ENCODE assay signal across 17 cellular contexts in genomic region chr12:123928274-123928865, GRCh38. TPM values are rescaled to one million over a fixed set of nuclear protein-coding genes. Genes with fewer than 3 reads are reported as not detected.
DNase-seq lines count a peak whose midpoint lies in the region; ATAC-seq and TF ChIP-seq lines count a peak whose summit lies in the region.
"Had no signal": no experiment of that assay in that cellular context is flagged by ENCODE, and none has a peak within 500 bp of the region (broad histone marks: within the 10 kb centered on the region; RNA-seq: fewer than 3 reads in every experiment).

No MANE protein-coding gene starts in this region.

- H3K4me3 ChIP-seq in HEK293 (ENCODE audit: low read depth, low read length), result no peak overlapping the region
- no peak overlapping the region for H3K4me3 ChIP-seq in upper lobe of left lung
- H3K4me3 ChIP-seq in stomach, result no peak overlapping the region
- H3K4me3 ChIP-seq: pancreas, skin epidermis had no signal

- WGBS in upper lobe of left lung, 2 donors, result 79 to 87% methylated on average over 10 to 14 of the region's 15 CpGs
- 77 to 87% (median 79%) methylated on average over 12 to 15 of the region's 15 CpGs for WGBS in stomach, 5 donors

- TF ChIP-seq EP300 in upper lobe of left lung (IDR thresholded peaks at IDR 0.05) (no peak), stomach (IDR thresholded peaks at IDR 0.05) (no peak)

- intact Hi-C loops in stomach (cut with DNase I; ENCODE audit: low total_unique reads), result no loop called here

- POLR2A ChIA-PET in HEK293 (lab: Yijun Ruan, JAX), result no interaction called here

- H3K27ac ChIP-seq in HEK293 (ENCODE audit: extremely low read depth, low read depth, low read length) (no peak overlapping the region), upper lobe of left lung (no peak overlapping the region), stomach (no peak overlapping the region)
- H3K27ac ChIP-seq: pancreas, skin epidermis had no signal

- DNase-seq in DMS153 (lab: John Stamatoyannopoulos, UW) (peak; percentile 61), NCI-H69 (lab: John Stamatoyannopoulos, UW) (peak; percentile 22), cerebellar cortex (ENCODE audit: low spot score) (peak; percentile 13), upper lobe of left lung (no peak), stomach (no peak)
- DNase-seq in stimulated activated CD4-positive, alpha-beta T cell treated with anti-CD3 and anti-CD28 coated beads, Interleukin-12 subunit alpha, Interleukin-12 subunit beta, amount 100 ng/mL, for 4 hours, result no peak
- DNase-seq: activated CD4-positive, alpha-beta T cell treated with anti-CD3 and anti-CD28 coated beads, Interleukin-2, amount 10 ng/mL, durations not matched to agents 24 days and 14 days; C1 segment of cervical spinal cord; EL; hypothalamus; left colon; NCI-H446; pancreas; Right ventricle myocardium superior; stimulated activated naive CD8-positive, alpha-beta T cell treated with anti-CD3 and anti-CD28 coated beads, Interleukin-15, Interleukin-2, amounts not matched to agents 100 U/mL and 50 U/mL, for 24 hours had no signal

- H3K27me3 ChIP-seq in upper lobe of left lung (no peaks in the 10 kb centered on the region), stomach (no peaks in the 10 kb centered on the region)
- H3K27me3 ChIP-seq: pancreas had no signal

- H3K9me3 ChIP-seq in HEK293 (ENCODE audit: control insufficient read depth, insufficient read depth, low read depth, low read length), result no peaks in the 10 kb centered on the region
- no peaks in the 10 kb centered on the region for H3K9me3 ChIP-seq in upper lobe of left lung
- no peaks in the 10 kb centered on the region for H3K9me3 ChIP-seq in stomach
- H3K9me3 ChIP-seq: pancreas had no signal

- CTCF ChIA-PET in HEK293 (lab: Yijun Ruan, JAX), result no interaction called here

- no peak for TF ChIP-seq CTCF in HEK293 (tag by site-specific recombination; IDR thresholded peaks at IDR 0.05)
- TF ChIP-seq CTCF in upper lobe of left lung (IDR thresholded peaks at IDR 0.05), result no peak
- TF ChIP-seq CTCF in stomach (IDR thresholded peaks at IDR 0.05), result no peak

- H3K36me3 ChIP-seq in HEK293 (ENCODE audit: control insufficient read depth in 2 of 2, insufficient read depth in 1 of 2, low read length in 2 of 2) (no peaks in the 10 kb centered on the region), upper lobe of left lung (no peaks in the 10 kb centered on the region), stomach (no peaks in the 10 kb centered on the region)
- H3K36me3 ChIP-seq: pancreas had no signal

- ATAC-seq in upper lobe of left lung (ENCODE audit: low FRiP score in 2 of 2), result no peak
- ATAC-seq: left colon; pancreas; stimulated activated naive CD8-positive, alpha-beta T cell treated with anti-CD3 and anti-CD28 coated beads, Interleukin-15, Interleukin-2, amounts not matched to agents 100 U/mL and 50 U/mL, for 24 hours had no signal

- TF ChIP-seq POLR2A in upper lobe of left lung (IDR thresholded peaks at IDR 0.05) (no peak), stomach (IDR thresholded peaks at IDR 0.05) (no peak)

- H3K4me1 ChIP-seq in HEK293 (ENCODE audit: control insufficient read depth, insufficient read depth, low read length) (no peaks in the 10 kb centered on the region), upper lobe of left lung (no peaks in the 10 kb centered on the region), stomach (no peaks in the 10 kb centered on the region)
- H3K4me1 ChIP-seq: pancreas had no signal

TF ChIP-seq in HEK293, 187 proteins besides CTCF, POLR2A, EP300 and RAD21:
- TF ChIP-seq ZNF654 (tag by site-specific recombination; IDR thresholded peaks at IDR 0.05; ENCODE audit: low read depth) (0 out of 2 replicates have a peak, but pooled peaks have one; percentile 3), ZBTB1 (tag by site-specific recombination; IDR thresholded peaks at IDR 0.05) (no peak), SCRT2 (tag by site-specific recombination; IDR thresholded peaks at IDR 0.05) (peak; percentile 56; the same call in 1 of the 2 replicates), ZNF645 (tag by site-specific recombination; IDR thresholded peaks at IDR 0.05) (no peak), ZNF629 (tag by site-specific recombination; IDR thresholded peaks at IDR 0.05) (no peak)

RNA-seq across cellular contexts. Expression of gene CCDC92, which starts 44.3 kb away (rescaled TPM):
- total RNA-seq in upper lobe of left lung, result 10 to 100 TPM; 33.8 to 48.9 (median 43.7) TPM
- 10 to 100 TPM in 3 of 5 donors, 1 to 10 TPM in 2; 3.5 to 30.4 (median 12.3) TPM for total RNA-seq in stomach
- 10 to 100 TPM; 21.7 to 32.6 (median 23.8) TPM for polyA plus RNA-seq in stomach

RNA-seq across cellular contexts. Expression of gene ZNF664, which starts 44.6 kb away (rescaled TPM):
- total RNA-seq in upper lobe of left lung, result 100 to 1,000 TPM in 2 of 6 donors, 10 to 100 TPM in 4; 49.1 to 112 (median 91.8) TPM
- 100 to 1,000 TPM in 2 of 5 donors, 10 to 100 TPM in 3; 42.6 to 224 (median 89.6) TPM for total RNA-seq in stomach
- polyA plus RNA-seq in stomach, result 10 to 100 TPM; 16.5 to 50.3 (median 45.4) TPM

Comparison
In these comparisons a context has a peak if more than half of its experiments do, and no peak if none do; other contexts are left out.
1. DNase-seq: peak in DMS153 (single experiment), NCI-H69 (single experiment) and cerebellar cortex (single experiment); none in upper lobe of left lung (0 of 2), stomach (single experiment) and stimulated activated CD4-positive, alpha-beta T cell treated with anti-CD3 and anti-CD28 coated beads, Interleukin-12 subunit alpha, Interleukin-12 subunit beta, amount 100 ng/mL, for 4 hours (single experiment).